8 cellular contexts compared by ENCODE assay signal in the genomic region with DNA sequence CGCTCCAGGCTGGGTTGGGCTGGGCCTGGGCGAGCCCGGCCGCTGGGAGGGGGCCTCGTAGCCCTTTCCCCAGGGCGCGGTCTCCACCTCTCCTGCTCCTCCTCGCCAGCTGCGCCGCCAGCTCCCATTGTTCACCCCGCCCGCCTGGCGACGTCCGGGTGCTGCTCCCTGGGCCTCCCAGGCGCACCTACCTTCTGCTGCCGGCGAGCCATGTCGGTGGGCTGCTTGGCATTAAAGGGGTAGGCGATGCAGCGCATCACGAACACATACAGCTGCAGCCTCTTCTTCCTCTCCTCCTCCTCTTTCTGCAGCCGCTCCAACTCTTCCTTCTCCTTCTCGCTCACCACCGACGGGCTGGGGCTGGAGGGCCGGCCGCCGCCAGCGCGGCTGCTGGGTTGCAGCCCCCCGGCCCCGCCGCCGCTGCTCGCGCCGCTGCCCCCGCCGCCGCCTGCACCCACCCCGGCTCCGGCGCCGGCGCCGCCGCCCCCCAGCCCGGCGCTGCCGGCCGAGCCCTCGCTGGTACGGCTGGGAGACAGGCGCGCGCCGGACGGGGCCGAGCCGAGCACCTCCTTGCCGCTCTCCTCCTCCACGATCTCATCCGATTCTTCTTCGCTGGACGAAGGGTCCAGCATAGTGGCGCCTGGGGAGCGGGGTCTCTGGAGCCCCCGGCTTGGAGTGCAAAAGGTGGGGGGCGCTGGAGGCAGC. TPM values are rescaled to one million over a fixed set of nuclear protein-coding genes. Genes with fewer than 3 reads are reported as not detected.
A peak's percentile ranks its signal among the peaks of the same experiment; 100 is the strongest.
DNase-seq lines count a peak whose midpoint lies in the region; ATAC-seq and TF ChIP-seq lines count a peak whose summit lies in the region.

No MANE protein-coding gene starts in this region.

- in situ Hi-C loops in Panc1 (cut with HindIII; ENCODE audit: low pct_unique_long_range_greater_than_20kb, low sequenced_read_pairs): no loop called here

- POLR2A ChIA-PET in Panc1 (lab: Charles Lee): no interaction called here

- H3K27me3 ChIP-seq in HUES48 (ENCODE audit: control insufficient read depth, insufficient read depth, low read length) (no peaks in the 10 kb centered on the region), Panc1 (ENCODE audit: control insufficient read depth, insufficient read depth, low read length) (peaks cover 16% of the 10 kb centered on the region), iPS DF 6.9 (ENCODE audit: control insufficient read depth, insufficient read depth, low read length) (no peaks in the 10 kb centered on the region), spleen (replicated peaks in 1 of 7) (peaks cover 3 to 68% (median 37%) of the 10 kb centered on the region in 7 donors)

- H3K27ac ChIP-seq in HUES48 (ENCODE audit: low read depth, low read length): peak overlapping the region; percentile 81
- no peak overlapping the region for H3K27ac ChIP-seq in Panc1 (ENCODE audit: low read length)
- H3K27ac ChIP-seq in iPS DF 6.9 (ENCODE audit: low read length): no peak overlapping the region
- H3K27ac ChIP-seq in spleen: no peak overlapping the region

- CTCF ChIA-PET in Panc1 (lab: Charles Lee): no interaction called here

- intact Hi-C loops in Panc1 (cut with micrococcal nuclease; ENCODE audit: unreplicated experiment): no loop called here
- intact Hi-C loops in spleen (cut with DNase I; ENCODE audit: low total_unique reads): no loop called here

- peak overlapping the region; percentile 66 for H3K9ac ChIP-seq in HUES48 (ENCODE audit: low read depth, low read length)

- H3K36me3 ChIP-seq in HUES48 (ENCODE audit: control insufficient read depth, insufficient read depth, low read length) (no peaks in the 10 kb centered on the region), Panc1 (ENCODE audit: control insufficient read depth, insufficient read depth, low read length) (no peaks in the 10 kb centered on the region), iPS DF 6.9 (ENCODE audit: control insufficient read depth, insufficient read depth, low read length) (no peaks in the 10 kb centered on the region), spleen (no peaks in the 10 kb centered on the region)

- no peaks in the 10 kb centered on the region for H3K9me3 ChIP-seq in HUES48 (ENCODE audit: control insufficient read depth, insufficient read depth, low read length)
- H3K9me3 ChIP-seq in Panc1 (ENCODE audit: control insufficient read depth, insufficient read depth, low read depth, low read length): no peaks in the 10 kb centered on the region
- no peaks in the 10 kb centered on the region for H3K9me3 ChIP-seq in iPS DF 6.9 (ENCODE audit: control insufficient read depth, insufficient read depth, low read length)
- peaks cover 0 to 8% (median 0%) of the 10 kb centered on the region in 8 donors for H3K9me3 ChIP-seq in spleen

- H3K4me1 ChIP-seq in HUES48 (ENCODE audit: control insufficient read depth, insufficient read depth, low read length) (peaks cover 14% of the 10 kb centered on the region), Panc1 (ENCODE audit: control insufficient read depth, insufficient read depth, low read length) (no peaks in the 10 kb centered on the region), iPS DF 6.9 (ENCODE audit: control insufficient read depth, insufficient read depth, low read length) (no peaks in the 10 kb centered on the region), spleen (peaks cover 0 to 18% (median 12%) of the 10 kb centered on the region in 6 donors)

- no TSS peak for BruUV-seq in Panc1 (replicated peaks; lab: Mats Ljungman, UMichigan)

- TF ChIP-seq CTCF in Panc1 (IDR thresholded peaks at IDR 0.05): no peak
- TF ChIP-seq CTCF in spleen (IDR thresholded peaks at IDR 0.05 in 8 of 11, conservative IDR thresholded peaks at IDR 0.05 in 3 of 11): no peak

- TF ChIP-seq POLR2A in spleen (IDR thresholded peaks at IDR 0.05): no peak

- WGBS in iPS DF 6.9 (ENCODE audit: insufficient coverage, insufficient read length): no CpG with 5 or more reads among the region's 70 CpGs
- WGBS in spleen, 5 donors: 2 to 8% (median 5%) methylated on average over 25 to 70 of the region's 70 CpGs

- H3K4me3 ChIP-seq in HUES48 (ENCODE audit: low read depth, low read length) (peak overlapping the region; percentile 93), Panc1 (ENCODE audit: low read depth in 2 of 2, low read length in 2 of 2) (peak overlapping the region; percentile 39 to 40), iPS DF 6.9 (ENCODE audit: low read length) (peak overlapping the region; percentile 62), spleen (peak overlapping the region in 7 of 8 donors; percentile 20 to 63 (median 30))

- no peak for DNase-seq in Panc1 (ENCODE audit: low read depth, low spot score)
- DNase-seq in iPS DF 6.9 (ENCODE audit: low read depth, low spot score): no peak
- DNase-seq in spleen: no peak
- DNase-seq in GM19238 (ENCODE audit: insufficient read length, low spot score): no peak
- no peak for DNase-seq in UCSD-AML1 (lab: John Stamatoyannopoulos, UW; ENCODE audit: unreplicated experiment)

- ATAC-seq in Panc1 (peak; percentile 67), HG02798 (IDR thresholded peaks at IDR 0.05; ENCODE audit: poor library complexity, unreplicated experiment) (no peak), GM19397 (IDR thresholded peaks at IDR 0.05; ENCODE audit: unreplicated experiment) (no peak)

RNA-seq across cellular contexts. Expression of gene CADPS, which starts 0.7 kb away (rescaled TPM):
- not detected for total RNA-seq in Panc1 (2021; ENCODE audit: unreplicated experiment)
- polyA plus RNA-seq in Panc1 (2012; ENCODE audit: insufficient read length): not detected
- total RNA-seq in spleen: 1 to 10 TPM in 2 of 7 donors, under 1 TPM in 5; 0.33 to 3.6 (median 0.60) TPM
- polyA plus RNA-seq in spleen: under 1 TPM; 0.16 to 0.38 (median 0.20) TPM

Comparison
In these comparisons a context has a peak if more than half of its experiments do, and no peak if none do; other contexts are left out.
1. H3K4me3 ChIP-seq: peak in every context shown above with its lines; median percentile 93 in HUES48; 62 in iPS DF 6.9; 40 in Panc1; 30 in spleen.